ENCODE assay signal across 1 cellular context in genomic region chr11:78392854-78393253, GRCh38.
TF ChIP-seq lines count a peak whose summit lies in the region.

No MANE protein-coding gene starts in this region.

TF ChIP-seq in K562, 482 proteins besides CTCF, POLR2A, EP300 and RAD21 (continued from another document):
- no peak for TF ChIP-seq CHD7 (IDR thresholded peaks at IDR 0.05; ENCODE audit: low read depth, low read length)
- TF ChIP-seq LEF1 (IDR thresholded peaks at IDR 0.05): peak; percentile 93; the same call in 1 of the 2 replicates
- no peak for TF ChIP-seq IFI16 (CRISPR knock-in tag; IDR thresholded peaks at IDR 0.05)
- TF ChIP-seq RREB1 (CRISPR knock-in tag; IDR thresholded peaks at IDR 0.05): no peak
- no peak for TF ChIP-seq RB1 (IDR thresholded peaks at IDR 0.05; ENCODE audit: low read depth)
- no peak for TF ChIP-seq ZNF695 (CRISPR knock-in tag; IDR thresholded peaks at IDR 0.05)
- TF ChIP-seq ZNF24 (IDR thresholded peaks at IDR 0.05): no peak
- no peak for TF ChIP-seq ZNF133 (CRISPR knock-in tag; IDR thresholded peaks at IDR 0.05)
- no peak for TF ChIP-seq EHMT2 (IDR thresholded peaks at IDR 0.05)
- no peak for TF ChIP-seq ZKSCAN1 (IDR thresholded peaks at IDR 0.05; ENCODE audit: low read depth, low read length)
- TF ChIP-seq ZFX (CRISPR knock-in tag; IDR thresholded peaks at IDR 0.05): no peak
- peak; percentile 16; the same call in 1 of the 2 replicates for TF ChIP-seq MAFK (IDR thresholded peaks at IDR 0.05; ENCODE audit: low read length)
- TF ChIP-seq ZNF589 (CRISPR knock-in tag; IDR thresholded peaks at IDR 0.05; ENCODE audit: low read depth): no peak
- TF ChIP-seq HCFC1 (IDR thresholded peaks at IDR 0.05; ENCODE audit: low read depth, low read length): no peak
- TF ChIP-seq GABPB1 (CRISPR knock-in tag; IDR thresholded peaks at IDR 0.05): no peak
- TF ChIP-seq HMGN3 (IDR thresholded peaks at IDR 0.05; ENCODE audit: borderline replicate concordance, extremely low read depth, insufficient read length, low read depth, low read length): no peak
- TF ChIP-seq JUND (IDR thresholded peaks at IDR 0.05; ENCODE audit: borderline replicate concordance, low read depth, low read length): peak; percentile 50; the same call in 1 of the 2 replicates
- TF ChIP-seq JUND (tag; IDR thresholded peaks at IDR 0.05; ENCODE audit: borderline replicate concordance, low read depth, low read length): peak; percentile 46; the same call in 1 of the 3 replicates
- TF ChIP-seq ELF1 (tag; IDR thresholded peaks at IDR 0.05): peak; percentile 69
- TF ChIP-seq TFAP4 (CRISPR knock-in tag; IDR thresholded peaks at IDR 0.05; ENCODE audit: borderline replicate concordance): no peak
- TF ChIP-seq RBM25 (IDR thresholded peaks at IDR 0.05; ENCODE audit: low read depth, low read length, severe bottlenecking): no peak
- no peak for TF ChIP-seq ZNF239 (CRISPR knock-in tag; IDR thresholded peaks at IDR 0.05)
